ENCODE assay signal across 8 cellular contexts in the genomic region with DNA sequence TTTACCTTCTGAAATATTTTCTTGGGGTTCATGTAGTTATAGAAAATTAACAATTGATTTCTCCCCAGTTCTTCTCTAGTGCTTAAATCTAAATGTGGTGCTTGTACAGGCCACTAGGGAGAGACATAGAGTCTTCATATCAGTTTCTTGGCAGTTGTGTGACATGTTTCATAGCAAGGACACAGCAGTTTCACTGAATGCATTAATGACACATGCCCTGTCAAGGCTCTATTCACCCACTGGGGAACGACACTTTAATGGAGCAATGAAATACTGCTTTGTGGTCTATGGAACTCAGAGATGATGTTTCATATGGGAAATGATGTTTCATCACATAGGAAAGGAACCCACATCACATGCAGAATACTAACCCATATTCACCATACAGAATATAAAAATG. TPM values are rescaled to one million over a fixed set of nuclear protein-coding genes. Genes with fewer than 3 reads are reported as not detected.
A peak's percentile ranks its signal among the peaks of the same experiment; 100 is the strongest.
DNase-seq lines count a peak whose midpoint lies in the region; ATAC-seq and TF ChIP-seq lines count a peak whose summit lies in the region.

No MANE protein-coding gene starts in this region.

- no peaks in the 10 kb centered on the region for H3K36me3 ChIP-seq in gastroesophageal sphincter

- H3K4me1 ChIP-seq in gastroesophageal sphincter = peaks cover 0 to 30% (median 0%) of the 10 kb centered on the region in 3 donors

- DNase-seq in DMS53 treated with DMSO at 0.1 percent for 48 hours (lab: John Stamatoyannopoulos, UW; ENCODE audit: unreplicated experiment) (peak; percentile 52), NCI-H345 (lab: John Stamatoyannopoulos, UW) (no peak), ecto neural progenitor cell (ENCODE audit: low spot score) (no peak)
- DNase-seq in stimulated activated naive B cell treated with anti-CD40 and anti-IgM and Interleukin-4, amounts not matched to agents 10 μg/mL and 1 μg/mL and 100 μg/mL, for 72 hours = no peak

- peak; percentile 46 for ATAC-seq in GM19452 (IDR thresholded peaks at IDR 0.05; ENCODE audit: unreplicated experiment)
- peak; percentile 56 for ATAC-seq in HG03558 (IDR thresholded peaks at IDR 0.05; ENCODE audit: extremely low read depth, unreplicated experiment)
- ATAC-seq in SK-N-SH treated with all-trans-retinoic acid at 6 μM for 48 hours = peak; percentile 12
- ATAC-seq in gastroesophageal sphincter = no peak
- peak; percentile 48 to 65 for ATAC-seq in stimulated activated naive B cell treated with anti-CD40 and anti-IgM and Interleukin-4, amounts not matched to agents 10 μg/mL and 1 μg/mL and 100 μg/mL, for 72 hours (replicated peaks)

- no peak overlapping the region for H3K4me3 Mint-ChIP-seq in stimulated activated naive B cell treated with anti-CD40 and anti-IgM and Interleukin-4, amounts not matched to agents 10 μg/mL and 1 μg/mL and 100 μg/mL, for 72 hours

- no peak for TF ChIP-seq POLR2A in gastroesophageal sphincter (IDR thresholded peaks at IDR 0.05)

- H3K27me3 Mint-ChIP-seq in stimulated activated naive B cell treated with anti-CD40 and anti-IgM and Interleukin-4, amounts not matched to agents 10 μg/mL and 1 μg/mL and 100 μg/mL, for 72 hours = peaks cover 32 to 35% of the 10 kb centered on the region in 2 donors

- no peaks in the 10 kb centered on the region for H3K9me3 Mint-ChIP-seq in stimulated activated naive B cell treated with anti-CD40 and anti-IgM and Interleukin-4, amounts not matched to agents 10 μg/mL and 1 μg/mL and 100 μg/mL, for 72 hours

- TF ChIP-seq CTCF in gastroesophageal sphincter (IDR thresholded peaks at IDR 0.05) = peak; percentile 48 to 61 (median 52)

- 18 to 42% methylated on average over 1 of the region's 1 CpG for WGBS in gastroesophageal sphincter (ENCODE audit: low coverage in 1 of 2), 2 donors

- no peak overlapping the region for H3K27ac Mint-ChIP-seq in stimulated activated naive B cell treated with anti-CD40 and anti-IgM and Interleukin-4, amounts not matched to agents 10 μg/mL and 1 μg/mL and 100 μg/mL, for 72 hours

- no peak for TF ChIP-seq EP300 in gastroesophageal sphincter (IDR thresholded peaks at IDR 0.05)

- H3K36me3 Mint-ChIP-seq in stimulated activated naive B cell treated with anti-CD40 and anti-IgM and Interleukin-4, amounts not matched to agents 10 μg/mL and 1 μg/mL and 100 μg/mL, for 72 hours = no peaks in the 10 kb centered on the region

- no peaks in the 10 kb centered on the region for H3K9me3 ChIP-seq in gastroesophageal sphincter

- no peaks in the 10 kb centered on the region for H3K27me3 ChIP-seq in gastroesophageal sphincter

- H3K4me1 Mint-ChIP-seq in stimulated activated naive B cell treated with anti-CD40 and anti-IgM and Interleukin-4, amounts not matched to agents 10 μg/mL and 1 μg/mL and 100 μg/mL, for 72 hours = peaks cover 3 to 16% of the 10 kb centered on the region in 2 donors

- no peak overlapping the region for H3K27ac ChIP-seq in gastroesophageal sphincter

- H3K4me3 ChIP-seq in gastroesophageal sphincter = no peak overlapping the region

TF ChIP-seq in SK-N-SH treated with all-trans-retinoic acid at 6 μM for 48 hours, 23 proteins besides CTCF, POLR2A, EP300 and RAD21:
- no peak for TF ChIP-seq ZNF565 (CRISPR knock-in tag; conservative IDR thresholded peaks at IDR 0.05; ENCODE audit: low read depth)
- no peak for TF ChIP-seq OSR1 (CRISPR knock-in tag; IDR thresholded peaks at IDR 0.05)
- TF ChIP-seq ZNF70 (CRISPR knock-in tag; IDR thresholded peaks at IDR 0.05) = no peak
- TF ChIP-seq TCF4 (CRISPR knock-in tag; IDR thresholded peaks at IDR 0.05; ENCODE audit: borderline replicate concordance) = no peak
- TF ChIP-seq, protein P1, sequence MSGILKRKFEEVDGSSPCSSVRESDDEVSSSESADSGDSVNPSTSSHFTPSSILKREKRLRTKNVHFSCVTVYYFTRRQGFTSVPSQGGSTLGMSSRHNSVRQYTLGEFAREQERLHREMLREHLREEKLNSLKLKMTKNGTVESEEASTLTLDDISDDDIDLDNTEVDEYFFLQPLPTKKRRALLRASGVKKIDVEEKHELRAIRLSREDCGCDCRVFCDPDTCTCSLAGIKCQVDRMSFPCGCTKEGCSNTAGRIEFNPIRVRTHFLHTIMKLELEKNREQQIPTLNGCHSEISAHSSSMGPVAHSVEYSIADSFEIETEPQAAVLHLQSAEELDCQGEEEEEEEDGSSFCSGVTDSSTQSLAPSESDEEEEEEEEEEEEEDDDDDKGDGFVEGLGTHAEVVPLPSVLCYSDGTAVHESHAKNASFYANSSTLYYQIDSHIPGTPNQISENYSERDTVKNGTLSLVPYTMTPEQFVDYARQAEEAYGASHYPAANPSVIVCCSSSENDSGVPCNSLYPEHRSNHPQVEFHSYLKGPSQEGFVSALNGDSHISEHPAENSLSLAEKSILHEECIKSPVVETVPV (CRISPR knock-in tag; IDR thresholded peaks at IDR 0.05) = no peak
- TF ChIP-seq RARB (CRISPR knock-in tag; IDR thresholded peaks at IDR 0.05) = no peak
- TF ChIP-seq, protein P2, sequence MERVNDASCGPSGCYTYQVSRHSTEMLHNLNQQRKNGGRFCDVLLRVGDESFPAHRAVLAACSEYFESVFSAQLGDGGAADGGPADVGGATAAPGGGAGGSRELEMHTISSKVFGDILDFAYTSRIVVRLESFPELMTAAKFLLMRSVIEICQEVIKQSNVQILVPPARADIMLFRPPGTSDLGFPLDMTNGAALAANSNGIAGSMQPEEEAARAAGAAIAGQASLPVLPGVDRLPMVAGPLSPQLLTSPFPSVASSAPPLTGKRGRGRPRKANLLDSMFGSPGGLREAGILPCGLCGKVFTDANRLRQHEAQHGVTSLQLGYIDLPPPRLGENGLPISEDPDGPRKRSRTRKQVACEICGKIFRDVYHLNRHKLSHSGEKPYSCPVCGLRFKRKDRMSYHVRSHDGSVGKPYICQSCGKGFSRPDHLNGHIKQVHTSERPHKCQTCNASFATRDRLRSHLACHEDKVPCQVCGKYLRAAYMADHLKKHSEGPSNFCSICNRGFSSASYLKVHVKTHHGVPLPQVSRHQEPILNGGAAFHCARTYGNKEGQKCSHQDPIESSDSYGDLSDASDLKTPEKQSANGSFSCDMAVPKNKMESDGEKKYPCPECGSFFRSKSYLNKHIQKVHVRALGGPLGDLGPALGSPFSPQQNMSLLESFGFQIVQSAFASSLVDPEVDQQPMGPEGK (CRISPR knock-in tag; IDR thresholded peaks at IDR 0.05; ENCODE audit: borderline replicate concordance) = no peak
- no peak for TF ChIP-seq GLIS3 (CRISPR knock-in tag; IDR thresholded peaks at IDR 0.05)
- no peak for TF ChIP-seq ESRRG (CRISPR knock-in tag; IDR thresholded peaks at IDR 0.05)
- no peak for TF ChIP-seq ZC3H10 (CRISPR knock-in tag; IDR thresholded peaks at IDR 0.05)
- TF ChIP-seq SNAI2 (CRISPR knock-in tag; IDR thresholded peaks at IDR 0.05) = no peak
- TF ChIP-seq BACH2 (CRISPR knock-in tag; IDR thresholded peaks at IDR 0.05; ENCODE audit: borderline replicate concordance) = no peak
- no peak for TF ChIP-seq ZFP3 (CRISPR knock-in tag; IDR thresholded peaks at IDR 0.05)
- TF ChIP-seq, protein P3, sequence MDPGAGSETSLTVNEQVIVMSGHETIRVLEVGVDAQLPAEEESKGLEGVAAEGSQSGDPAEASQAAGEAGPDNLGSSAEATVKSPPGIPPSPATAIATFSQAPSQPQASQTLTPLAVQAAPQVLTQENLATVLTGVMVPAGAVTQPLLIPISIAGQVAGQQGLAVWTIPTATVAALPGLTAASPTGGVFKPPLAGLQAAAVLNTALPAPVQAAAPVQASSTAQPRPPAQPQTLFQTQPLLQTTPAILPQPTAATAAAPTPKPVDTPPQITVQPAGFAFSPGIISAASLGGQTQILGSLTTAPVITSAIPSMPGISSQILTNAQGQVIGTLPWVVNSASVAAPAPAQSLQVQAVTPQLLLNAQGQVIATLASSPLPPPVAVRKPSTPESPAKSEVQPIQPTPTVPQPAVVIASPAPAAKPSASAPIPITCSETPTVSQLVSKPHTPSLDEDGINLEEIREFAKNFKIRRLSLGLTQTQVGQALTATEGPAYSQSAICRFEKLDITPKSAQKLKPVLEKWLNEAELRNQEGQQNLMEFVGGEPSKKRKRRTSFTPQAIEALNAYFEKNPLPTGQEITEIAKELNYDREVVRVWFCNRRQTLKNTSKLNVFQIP (CRISPR knock-in tag; IDR thresholded peaks at IDR 0.05; ENCODE audit: borderline replicate concordance, low read depth) = no peak
- TF ChIP-seq TOX (CRISPR knock-in tag; IDR thresholded peaks at IDR 0.05; ENCODE audit: borderline replicate concordance) = no peak

RNA-seq across cellular contexts. Expression of a gene that starts 2.8 kb away (rescaled TPM):
- total RNA-seq in gastroesophageal sphincter = 1 to 10 TPM; 3.0 to 8.3 (median 8.1) TPM
